Comparison of ENCODE assay signal across 23 cellular contexts in genomic region chr18:80041424-80041823, GRCh38. TPM values are rescaled to one million over a fixed set of nuclear protein-coding genes. Genes with fewer than 3 reads are reported as not detected.
A peak's percentile ranks its signal among the peaks of the same experiment; 100 is the strongest.
DNase-seq lines count a peak whose midpoint lies in the region; ATAC-seq, FAIRE-seq and TF ChIP-seq lines count a peak whose summit lies in the region.
"Had no signal": no experiment of that assay in that cellular context is flagged by ENCODE, and none has a peak within 500 bp of the region (broad histone marks: within the 10 kb centered on the region; RNA-seq: fewer than 3 reads in every experiment).

No MANE protein-coding gene starts in this region.

- H3K9me3 ChIP-seq in CD8-positive, alpha-beta T cell (ENCODE audit: low read length): no peaks in the 10 kb centered on the region
- H3K9me3 ChIP-seq: A549; BE2C; BLaER1 treated with 17β-estradiol and CSF1 and Interleukin-3, amounts not matched to agents 10 nM and 100 nM; Caco-2 had no signal

- CTCF ChIA-PET in activated CD4-positive, alpha-beta T cell treated with anti-CD3 and anti-CD28 coated beads for 36 hours (lab: Charles Lee): interaction anchor here (1.0 kb wide), 1 partner anchor 16 kb away, joined by 3 read pairs; no protein-coding TSS in a partner anchor
- CTCF ChIA-PET in CD8-positive, alpha-beta T cell (lab: Charles Lee): no interaction called here

- FAIRE-seq in GM12891 (lab: Jason Lieb, UNC): peak; percentile 40
- FAIRE-seq: A549, G401.6, GM19239 had no signal

- no peaks in the 10 kb centered on the region for H3K4me1 ChIP-seq in CD8-positive, alpha-beta T cell (ENCODE audit: insufficient read depth, low read length)
- H3K4me1 ChIP-seq: A549, BE2C, Caco-2 had no signal

- peaks cover 51% of the 10 kb centered on the region for H3K36me3 Mint-ChIP-seq in activated CD4-positive, alpha-beta T cell treated with anti-CD3 and anti-CD28 coated beads for 36 hours (ENCODE audit: low read depth)
- H3K36me3 Mint-ChIP-seq in activated T-cell treated with anti-CD3 and anti-CD28 coated beads, Interleukin-2, amount 50 U/mL, for 4 hours (ENCODE audit: insufficient read depth): peaks cover 47% of the 10 kb centered on the region
- H3K36me3 Mint-ChIP-seq in stimulated activated effector memory CD8-positive, alpha-beta T cell treated with anti-CD3 and anti-CD28 coated beads, Interleukin-12 subunit alpha, Interleukin-12 subunit beta, amount 100 ng/mL, for 72 hours: peaks cover 57% of the 10 kb centered on the region
- peaks cover 61% of the 10 kb centered on the region for H3K36me3 Mint-ChIP-seq in CD8-positive, alpha-beta T cell

- TF ChIP-seq CTCF in CD8-positive, alpha-beta T cell (IDR thresholded peaks at IDR 0.05): no peak

- POLR2A ChIA-PET in activated CD4-positive, alpha-beta T cell treated with anti-CD3 and anti-CD28 coated beads for 36 hours (lab: Charles Lee): no interaction called here
- POLR2A ChIA-PET in CD8-positive, alpha-beta T cell (lab: Charles Lee): no interaction called here

- intact Hi-C loops in activated CD4-positive, alpha-beta T cell treated with anti-CD3 and anti-CD28 coated beads for 36 hours (cut with DNase I, micrococcal nuclease): no loop called here
- intact Hi-C loops in CD8-positive, alpha-beta T cell (cut with DNase I, micrococcal nuclease): no loop called here

- no peaks in the 10 kb centered on the region for H3K27me3 ChIP-seq in CD8-positive, alpha-beta T cell (ENCODE audit: insufficient read depth, low read length)
- H3K27me3 ChIP-seq: BE2C; BLaER1 treated with 17β-estradiol and CSF1 and Interleukin-3, amounts not matched to agents 10 nM and 100 nM had no signal

- no peak overlapping the region for H3K27ac ChIP-seq in CD8-positive, alpha-beta T cell (ENCODE audit: low read depth, low read length)
- H3K27ac ChIP-seq: A549; BLaER1 treated with 17β-estradiol and CSF1 and Interleukin-3, amounts not matched to agents 10 nM and 100 nM had no signal

- H3K4me1 Mint-ChIP-seq in activated CD4-positive, alpha-beta T cell treated with anti-CD3 and anti-CD28 coated beads for 36 hours: peaks cover 6% of the 10 kb centered on the region
- H3K4me1 Mint-ChIP-seq in activated T-cell treated with anti-CD3 and anti-CD28 coated beads, Interleukin-2, amount 50 U/mL, for 4 hours (ENCODE audit: low read depth): peaks cover 1% of the 10 kb centered on the region
- peaks cover 6% of the 10 kb centered on the region for H3K4me1 Mint-ChIP-seq in stimulated activated effector memory CD8-positive, alpha-beta T cell treated with anti-CD3 and anti-CD28 coated beads, Interleukin-12 subunit alpha, Interleukin-12 subunit beta, amount 100 ng/mL, for 72 hours
- H3K4me1 Mint-ChIP-seq in CD8-positive, alpha-beta T cell (ENCODE audit: low read depth): peaks cover 3% of the 10 kb centered on the region
- H3K4me1 Mint-ChIP-seq: CD14-positive monocyte, GM23338 had no signal

- H3K4me3 ChIP-seq in CD8-positive, alpha-beta T cell (ENCODE audit: low read depth, low read length): no peak overlapping the region
- H3K4me3 ChIP-seq: A549; BLaER1 treated with 17β-estradiol and CSF1 and Interleukin-3, amounts not matched to agents 10 nM and 100 nM; GM23338 had no signal

- peaks cover 9% of the 10 kb centered on the region for H3K36me3 ChIP-seq in CD8-positive, alpha-beta T cell (ENCODE audit: insufficient read depth, low read length)
- H3K36me3 ChIP-seq: BE2C had no signal

- no peaks in the 10 kb centered on the region for H3K9me3 Mint-ChIP-seq in activated CD4-positive, alpha-beta T cell treated with anti-CD3 and anti-CD28 coated beads for 36 hours (ENCODE audit: low read depth)
- H3K9me3 Mint-ChIP-seq in activated T-cell treated with anti-CD3 and anti-CD28 coated beads, Interleukin-2, amount 50 U/mL, for 4 hours: no peaks in the 10 kb centered on the region
- H3K9me3 Mint-ChIP-seq in stimulated activated effector memory CD8-positive, alpha-beta T cell treated with anti-CD3 and anti-CD28 coated beads, Interleukin-12 subunit alpha, Interleukin-12 subunit beta, amount 100 ng/mL, for 72 hours: no peaks in the 10 kb centered on the region
- H3K9me3 Mint-ChIP-seq in CD8-positive, alpha-beta T cell: no peaks in the 10 kb centered on the region
- H3K9me3 Mint-ChIP-seq: CD4-positive, alpha-beta memory T cell; GM23338; H9 had no signal

- no peak overlapping the region for H3K27ac Mint-ChIP-seq in activated CD4-positive, alpha-beta T cell treated with anti-CD3 and anti-CD28 coated beads for 36 hours
- no peak overlapping the region for H3K27ac Mint-ChIP-seq in stimulated activated effector memory CD8-positive, alpha-beta T cell treated with anti-CD3 and anti-CD28 coated beads, Interleukin-12 subunit alpha, Interleukin-12 subunit beta, amount 100 ng/mL, for 72 hours
- H3K27ac Mint-ChIP-seq in CD8-positive, alpha-beta T cell: no peak overlapping the region
- H3K27ac Mint-ChIP-seq: CD14-positive monocyte, GM23338 had no signal

- peak; percentile 71 for ATAC-seq in activated CD4-positive, alpha-beta T cell treated with anti-CD3 and anti-CD28 coated beads for 36 hours
- peak; percentile 44 to 73 for ATAC-seq in activated T-cell treated with anti-CD3 and anti-CD28 coated beads, Interleukin-2, amount 50 U/mL, for 4 hours
- peak; percentile 52 for ATAC-seq in stimulated activated effector memory CD8-positive, alpha-beta T cell treated with anti-CD3 and anti-CD28 coated beads, Interleukin-12 subunit alpha, Interleukin-12 subunit beta, amount 100 ng/mL, for 72 hours
- no peak for ATAC-seq in CD8-positive, alpha-beta T cell
- ATAC-seq: A549, GM23338, HCT116 had no signal

- H3K4me3 Mint-ChIP-seq in activated CD4-positive, alpha-beta T cell treated with anti-CD3 and anti-CD28 coated beads for 36 hours: no peak overlapping the region
- no peak overlapping the region for H3K4me3 Mint-ChIP-seq in activated T-cell treated with anti-CD3 and anti-CD28 coated beads, Interleukin-2, amount 50 U/mL, for 4 hours
- no peak overlapping the region for H3K4me3 Mint-ChIP-seq in stimulated activated effector memory CD8-positive, alpha-beta T cell treated with anti-CD3 and anti-CD28 coated beads, Interleukin-12 subunit alpha, Interleukin-12 subunit beta, amount 100 ng/mL, for 72 hours
- no peak overlapping the region for H3K4me3 Mint-ChIP-seq in CD8-positive, alpha-beta T cell
- H3K4me3 Mint-ChIP-seq: CD14-positive monocyte; CD4-positive, alpha-beta memory T cell; GM23338; H9 had no signal

- no peaks in the 10 kb centered on the region for H3K27me3 Mint-ChIP-seq in activated CD4-positive, alpha-beta T cell treated with anti-CD3 and anti-CD28 coated beads for 36 hours
- no peaks in the 10 kb centered on the region for H3K27me3 Mint-ChIP-seq in activated T-cell treated with anti-CD3 and anti-CD28 coated beads, Interleukin-2, amount 50 U/mL, for 4 hours (ENCODE audit: low read depth)
- H3K27me3 Mint-ChIP-seq in CD8-positive, alpha-beta T cell (ENCODE audit: low read depth): no peaks in the 10 kb centered on the region
- H3K27me3 Mint-ChIP-seq: CD4-positive, alpha-beta memory T cell had no signal

- TF ChIP-seq POLR2A in GM12891 (IDR thresholded peaks at IDR 0.05; ENCODE audit: low read depth, low read length): no peak

- DNase-seq in activated CD4-positive, alpha-beta T cell treated with anti-CD3 and anti-CD28 coated beads for 36 hours: peak; percentile 25
- no peak for DNase-seq in activated CD4-positive, alpha-beta T cell treated with anti-CD3 and anti-CD28 coated beads for 48 hours
- DNase-seq in activated T-cell treated with anti-CD3 and anti-CD28 coated beads, Interleukin-2, amount 50 U/mL, for 4 hours: no peak
- DNase-seq in activated T-cell treated with anti-CD3 and anti-CD28 coated beads, Interleukin-2, amount 50 U/mL, for 48 hours: no peak
- no peak for DNase-seq in GM12891 (ENCODE audit: insufficient read length, low spot score)
- no peak for DNase-seq in stimulated activated effector memory CD8-positive, alpha-beta T cell treated with anti-CD3 and anti-CD28 coated beads, Interleukin-12 subunit alpha, Interleukin-12 subunit beta, amount 100 ng/mL, for 72 hours (ENCODE audit: low spot score in 2 of 2)
- no peak for DNase-seq in CD8-positive, alpha-beta T cell
- DNase-seq: 8988T; ACHN; AML-193; BE2C; Caco-2; CD4-positive, alpha-beta memory T cell; DMS153; DND-41; H9 had no signal

TF ChIP-seq in GM12891, 5 proteins besides CTCF, POLR2A, EP300 and RAD21:
- TF ChIP-seq PAX5 (IDR thresholded peaks at IDR 0.05; ENCODE audit: insufficient read depth, low read length, severe bottlenecking): no peak
- TF ChIP-seq SPI1 (IDR thresholded peaks at IDR 0.05; ENCODE audit: low read depth, low read length): no peak
- no peak for TF ChIP-seq POLR2AphosphoS5 (IDR thresholded peaks at IDR 0.05; ENCODE audit: low read depth, low read length)
- TF ChIP-seq TAF1 (IDR thresholded peaks at IDR 0.05; ENCODE audit: low read depth, low read length): no peak
- TF ChIP-seq POU2F2 (IDR thresholded peaks at IDR 0.05; ENCODE audit: low read depth, low read length): no peak

RNA-seq across cellular contexts. Expression of gene RBFA, which starts 7.2 kb away (rescaled TPM):
- 10 to 100 TPM; 32.2 to 39.1 TPM for total RNA-seq in activated CD4-positive, alpha-beta T cell treated with anti-CD3 and anti-CD28 coated beads for 36 hours
- 10 to 100 TPM; 40.0 to 52.3 (median 42.6) TPM for total RNA-seq in activated T-cell treated with anti-CD3 and anti-CD28 coated beads, Interleukin-2, amount 50 U/mL, for 4 hours
- polyA plus RNA-seq in GM12891 (2012; ENCODE audit: low read depth, missing spikeins): 33.2 TPM
- total RNA-seq in CD8-positive, alpha-beta T cell: 10 to 100 TPM; 10.4 to 11.9 TPM

RNA-seq across cellular contexts. Expression of gene TXNL4A, which starts 53.1 kb away (rescaled TPM):
- total RNA-seq in activated CD4-positive, alpha-beta T cell treated with anti-CD3 and anti-CD28 coated beads for 36 hours: 100 to 1,000 TPM; 150 to 194 TPM
- 100 to 1,000 TPM; 211 to 261 (median 247) TPM for total RNA-seq in activated T-cell treated with anti-CD3 and anti-CD28 coated beads, Interleukin-2, amount 50 U/mL, for 4 hours
- polyA plus RNA-seq in GM12891 (2012; ENCODE audit: low read depth, missing spikeins): 118 TPM
- total RNA-seq in CD8-positive, alpha-beta T cell: 10 to 100 TPM; 62.0 to 69.0 TPM
